24 cellular contexts compared by ENCODE assay signal in the genomic region with DNA sequence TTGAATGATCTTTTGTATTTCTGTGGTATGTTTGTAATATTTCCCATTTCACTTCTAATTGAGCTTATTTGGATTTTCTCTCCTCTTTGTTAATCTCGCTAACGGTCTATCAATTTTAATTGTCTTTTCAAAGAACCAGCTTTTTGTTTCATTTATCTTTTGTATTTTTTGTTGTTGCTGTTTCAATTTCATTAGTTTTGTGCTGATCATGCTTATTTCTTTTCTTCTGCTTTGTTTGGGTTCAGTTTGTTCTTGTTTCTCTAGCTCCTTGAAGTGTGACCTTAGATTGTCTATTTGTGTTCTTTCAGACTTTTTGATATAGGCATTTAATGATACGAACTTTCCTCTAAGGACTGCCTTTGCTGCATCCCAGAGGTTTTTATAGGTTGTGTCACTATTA. TPM values are rescaled to one million over a fixed set of nuclear protein-coding genes. Genes with fewer than 3 reads are reported as not detected.
"Had no signal": no experiment of that assay in that cellular context is flagged by ENCODE, and none has a peak within 500 bp of the region (broad histone marks: within the 10 kb centered on the region; RNA-seq: fewer than 3 reads in every experiment).

No MANE protein-coding gene starts in this region.

- H3K9me3 ChIP-seq: esophagus muscularis mucosa, lower lobe of right lung had no signal

- H2AFZ ChIP-seq: hepatocyte had no signal

- ATAC-seq: foreskin keratinocyte; gastroesophageal sphincter; heart left ventricle; left cardiac atrium; left lung; left ventricle myocardium superior; lower lobe of right lung; naive thymus-derived CD4-positive, alpha-beta T cell had no signal

- H3K36me3 ChIP-seq: esophagus muscularis mucosa, gastroesophageal sphincter, heart left ventricle, left lung, lower lobe of right lung had no signal

- H3K4me2 ChIP-seq: hepatocyte had no signal

- H3K4me1 ChIP-seq: esophagus muscularis mucosa, foreskin keratinocyte, gastroesophageal sphincter, heart left ventricle, left lung, lower lobe of right lung had no signal

- DNase-seq: dermis blood vessel endothelial cell; dorsolateral prefrontal cortex; effector CD4-positive, alpha-beta T cell; effector memory CD4-positive, alpha-beta T cell; foreskin keratinocyte; heart left ventricle; hypothalamus; immature natural killer cell; islet precursor cell; left cardiac atrium; left lung; left ventricle myocardium superior; lower lobe of right lung; mesenchymal stem cell; midbrain; naive thymus-derived CD4-positive, alpha-beta T cell had no signal

- H3K79me2 ChIP-seq: hepatocyte had no signal

- H3K27ac Mint-ChIP-seq: immature natural killer cell; naive thymus-derived CD4-positive, alpha-beta T cell had no signal

- H3K27me3 ChIP-seq: dorsolateral prefrontal cortex, esophagus muscularis mucosa, gastroesophageal sphincter, heart left ventricle, hepatocyte, left lung had no signal

- H3K4me1 Mint-ChIP-seq: immature natural killer cell; naive thymus-derived CD4-positive, alpha-beta T cell had no signal

- FAIRE-seq: colon, endothelial cell of umbilical vein, frontal cortex had no signal

- H3K36me3 Mint-ChIP-seq: naive thymus-derived CD4-positive, alpha-beta T cell had no signal

- H3K4me3 ChIP-seq: coronary artery, dorsolateral prefrontal cortex, esophagus muscularis mucosa, gastroesophageal sphincter, heart left ventricle, hepatocyte, left lung, lower lobe of right lung had no signal

- H3K4me3 Mint-ChIP-seq: immature natural killer cell; naive thymus-derived CD4-positive, alpha-beta T cell had no signal

- H3K27ac ChIP-seq: coronary artery, dorsolateral prefrontal cortex, esophagus muscularis mucosa, foreskin keratinocyte, gastroesophageal sphincter, heart left ventricle, hepatocyte, left lung, lower lobe of right lung had no signal

RNA-seq across cellular contexts. Expression of a gene that starts 28.4 kb away (rescaled TPM):
- total RNA-seq: foreskin keratinocyte, mononuclear cell had no signal
- polyA plus RNA-seq: immature natural killer cell; naive thymus-derived CD4-positive, alpha-beta T cell had no signal
